Comparison of ENCODE assay signal across 8 cellular contexts in genomic region chr19:4064073-4064550, GRCh38. TPM values are rescaled to one million over a fixed set of nuclear protein-coding genes. Genes with fewer than 3 reads are reported as not detected.
DNase-seq lines count a peak whose midpoint lies in the region; ATAC-seq, FAIRE-seq and TF ChIP-seq lines count a peak whose summit lies in the region.

No MANE protein-coding gene starts in this region.

- no peak for TF ChIP-seq POLR2A in K562 (conservative IDR thresholded peaks at IDR 0.05)
- TF ChIP-seq POLR2A in right lobe of liver (IDR thresholded peaks at IDR 0.05): no peak
- TF ChIP-seq POLR2A in tibial nerve (IDR thresholded peaks at IDR 0.05): peak in 1 of 2 donors; percentile 22

- intact Hi-C loops in K562 (cut with micrococcal nuclease) (loop anchor here (10.0 kb wide), 1 partner anchor 121 kb away; the partner anchor contains the start of genes ANKRD24 and SIRT6), right lobe of liver (cut with DNase I) (loop anchor here (10.0 kb wide), 2 partner anchors 49 to 59 kb away; partner anchors contain the start of gene PIAS4 (in 1 of the 2))

- no peak for TF ChIP-seq RAD21 in K562 (CRISPR knock-in tag; conservative IDR thresholded peaks at IDR 0.05 in 1 of 2, IDR thresholded peaks at IDR 0.05 in 1 of 2)

- H3K4me3 ChIP-seq in HEK293 (ENCODE audit: low read depth, low read length): peak overlapping the region; percentile 53
- H3K4me3 ChIP-seq in K562: peak overlapping the region; percentile 95
- peak overlapping the region; percentile 79 to 95 (median 90) for H3K4me3 ChIP-seq in right lobe of liver
- H3K4me3 ChIP-seq in tibial nerve: peak overlapping the region; percentile 53 to 100 (median 84)

- in situ Hi-C loops in K562 (cut with MboI): no loop called here

- DNase-seq in K562 (ENCODE audit: extremely low read depth in 1 of 4, low spot score in 3 of 4) (no peak), right lobe of liver (no peak), tibial nerve (ENCODE audit: low spot score in 2 of 2) (no peak), AG08395 (ENCODE audit: low spot score) (no peak)

- peaks cover 0 to 21% of the 10 kb centered on the region in 2 experiments; a peak in 1 of 3 replicates for H3K36me3 ChIP-seq in HEK293 (ENCODE audit: control insufficient read depth in 2 of 2, insufficient read depth in 1 of 2, low read length in 2 of 2)
- peaks cover 52% of the 10 kb centered on the region; the same call in 2 of the 3 replicates for H3K36me3 ChIP-seq in K562 (ENCODE audit: control insufficient read depth, insufficient read depth, low read length)
- H3K36me3 ChIP-seq in right lobe of liver: no peaks in the 10 kb centered on the region
- H3K36me3 ChIP-seq in tibial nerve: no peaks in the 10 kb centered on the region

- peaks cover 15% of the 10 kb centered on the region for H3K9me1 ChIP-seq in K562 (ENCODE audit: control insufficient read depth, insufficient read depth, low read length)

- H2AFZ ChIP-seq in K562 (ENCODE audit: low read depth, low read length): no peak overlapping the region

- WGBS in K562 (ENCODE audit: insufficient coverage, low coverage, missing lambda C conversion rate): 1% methylated on average over 26 of the region's 32 CpGs
- WGBS in right lobe of liver (ENCODE audit: insufficient coverage, low coverage, low lambda C conversion rate, missing lambda C conversion rate): 3% methylated on average over 11 of the region's 32 CpGs
- WGBS in tibial nerve, 2 donors: 3 to 5% methylated on average over 22 to 31 of the region's 32 CpGs

- BruUV-seq in K562 (replicated peaks; lab: Mats Ljungman, UMichigan): no TSS peak

- TF ChIP-seq EP300 in K562 (IDR thresholded peaks at IDR 0.05; ENCODE audit: low read length) (no peak), tibial nerve (IDR thresholded peaks at IDR 0.05) (peak in 1 of 2 donors; percentile 19)

- CTCF ChIA-PET in HEK293 (lab: Yijun Ruan, JAX) (interaction anchor here (0.7 kb wide), 1 partner anchor 82 kb away, joined by 3 read pairs; no protein-coding TSS in a partner anchor), K562 (lab: Yijun Ruan, JAX; ENCODE audit: low intra/inter-chr PET ratio) (no interaction called here)

- TF ChIP-seq CTCF in 22Rv1 (IDR thresholded peaks at IDR 0.05) (no peak), HEK293 (tag by site-specific recombination; IDR thresholded peaks at IDR 0.05) (no peak), K562 (IDR thresholded peaks at IDR 0.05 in 2 of 3, conservative IDR thresholded peaks at IDR 0.05 in 1 of 3; ENCODE audit: insufficient read depth in 2 of 3, low read depth in 1 of 3, low read length in 3 of 3) (no peak), right lobe of liver (IDR thresholded peaks at IDR 0.05) (no peak), tibial nerve (IDR thresholded peaks at IDR 0.05) (peak in 1 of 5 experiments; percentile 8)

- POLR2A ChIA-PET in HEK293 (lab: Yijun Ruan, JAX): interaction anchor here (0.6 to 1.8 kb wide), 2 partner anchors 23 to 79 kb away, joined by 6 read pairs; partner anchors contain the start of gene EEF2
- POLR2A ChIA-PET in K562 (lab: Yijun Ruan, JAX): interaction anchor here (0.5 to 0.7 kb wide), 4 partner anchors 25 to 884 kb away, joined by 3 to 5 read pairs (median 3); no protein-coding TSS in a partner anchor

- H3K79me2 ChIP-seq in K562 (ENCODE audit: control insufficient read depth, insufficient read depth, low read length): peaks cover 64% of the 10 kb centered on the region

- peak overlapping the region; percentile 97 for H3K27ac ChIP-seq in 22Rv1
- H3K27ac ChIP-seq in HEK293 (ENCODE audit: extremely low read depth, low read depth, low read length): peak overlapping the region; percentile 96
- peak overlapping the region; percentile 95 for H3K27ac ChIP-seq in K562 (ENCODE audit: extremely low read depth, low read depth, low read length)
- peak overlapping the region; percentile 79 to 96 (median 94) for H3K27ac ChIP-seq in right lobe of liver
- H3K27ac ChIP-seq in tibial nerve: peak overlapping the region; percentile 88 to 100 (median 98)

- no peak for FAIRE-seq in K562 (lab: Jason Lieb, UNC)

- ATAC-seq in K562 (peak; percentile 1), right lobe of liver (no peak), GM19324 (IDR thresholded peaks at IDR 0.05; ENCODE audit: low FRiP score, unreplicated experiment) (no peak), HG02938 (IDR thresholded peaks at IDR 0.05; ENCODE audit: unreplicated experiment) (no peak)

- H3K27me3 ChIP-seq in K562 (ENCODE audit: control insufficient read depth in 2 of 2, insufficient read depth in 2 of 2, low read length in 2 of 2): no peaks in the 10 kb centered on the region
- no peaks in the 10 kb centered on the region for H3K27me3 ChIP-seq in right lobe of liver
- H3K27me3 ChIP-seq in tibial nerve: no peaks in the 10 kb centered on the region

- peaks cover 50% of the 10 kb centered on the region for H4K20me1 ChIP-seq in K562 (replicated peaks; ENCODE audit: control insufficient read depth, insufficient read depth, low read length)

- H3K4me2 ChIP-seq in K562 (ENCODE audit: insufficient read depth, low read length): peak overlapping the region; percentile 82

- peak overlapping the region; percentile 89 to 95 for H3K9ac ChIP-seq in K562 (ENCODE audit: insufficient read depth in 1 of 2, low read depth in 2 of 2, low read length in 2 of 2)

- H3K4me1 ChIP-seq in HEK293 (ENCODE audit: control insufficient read depth, insufficient read depth, low read length): peaks cover 4% of the 10 kb centered on the region; the same call in 1 of the 2 replicates
- peaks cover 38 to 85% of the 10 kb centered on the region in 2 experiments for H3K4me1 ChIP-seq in K562 (replicated peaks in 1 of 2; ENCODE audit: control insufficient read depth in 2 of 2, insufficient read depth in 2 of 2, low read length in 2 of 2)
- H3K4me1 ChIP-seq in right lobe of liver: peaks cover 0 to 52% (median 26%) of the 10 kb centered on the region in 4 donors
- peaks cover 0 to 67% (median 58%) of the 10 kb centered on the region in 4 donors for H3K4me1 ChIP-seq in tibial nerve

- H3K9me3 ChIP-seq in HEK293 (ENCODE audit: control insufficient read depth, insufficient read depth, low read depth, low read length) (no peaks in the 10 kb centered on the region), K562 (replicated peaks; ENCODE audit: control insufficient read depth, insufficient read depth, low read depth, low read length) (no peaks in the 10 kb centered on the region), right lobe of liver (no peaks in the 10 kb centered on the region), tibial nerve (no peaks in the 10 kb centered on the region)

RNA-seq across cellular contexts. Expression of gene ZBTB7A, which starts 2.6 kb away (rescaled TPM):
- 5.4 and 20.2 TPM in 2 replicates for total RNA-seq in K562 (2011; cell fraction: chromatin; rRNA removed; ENCODE audit: low replicate concordance)
- 10.5 and 12.0 TPM in 2 replicates for total RNA-seq in K562 (2011; cell fraction: nucleolus; rRNA removed)
- total RNA-seq in K562 (2011; cell fraction: nucleoplasm; rRNA removed): 5.3 and 7.3 TPM in 2 replicates
- 10.2 and 13.8 TPM in 2 replicates for total RNA-seq in K562 (2014; rRNA removed)
- 1.6 and 1.8 TPM in 2 replicates for total RNA-seq in K562 (2014; rRNA removed; fragmentation: Illumina TruSeq; extraction: Trizol)
- total RNA-seq in K562 (2015; rRNA removed; fragmentation: Illumina TruSeq; extraction: Trizol): 4.6 and 4.8 TPM in 2 replicates
- total RNA-seq in K562 (2021): 32.7 and 34.0 TPM in 2 replicates
- 2.0 and 2.4 TPM in 2 replicates for polyA plus RNA-seq in K562 (2011; rRNA removed)
- polyA plus RNA-seq in K562 (2011; cell fraction: cytosol; rRNA removed): 2.8 and 11.2 TPM in 2 replicates
- polyA plus RNA-seq in K562 (2011; cell fraction: nucleus; rRNA removed): 7.4 and 18.4 TPM in 2 replicates
- polyA plus RNA-seq in K562 (2012): 8.9 and 10.8 TPM in 2 replicates
- 6.3 and 8.3 TPM in 2 replicates for polyA plus RNA-seq in K562 (2014; fragmentation: Illumina TruSeq; extraction: Trizol)
- polyA plus RNA-seq in K562 (2014; fragmentation: Nextera tagmentation; extraction: Ambion mirVana): under 1 TPM; 0.11 to 0.27 TPM
- polyA plus RNA-seq in K562 (2014; rRNA removed): 10.8 and 11.6 TPM in 2 replicates
- 1.3 and 1.7 TPM in 2 replicates for polyA minus RNA-seq in K562 (2011; rRNA and poly(A)+ RNA removed)
- 14.2 and 20.6 TPM in 2 replicates for polyA minus RNA-seq in K562 (2011; cell fraction: cytosol; rRNA and poly(A)+ RNA removed)
- polyA minus RNA-seq in K562 (2011; cell fraction: nucleus; rRNA and poly(A)+ RNA removed): 5.4 and 5.8 TPM in 2 replicates
- total RNA-seq in right lobe of liver: 10 to 100 TPM; 19.0 to 38.5 (median 27.7) TPM
- total RNA-seq in tibial nerve: 10 to 100 TPM; 64.9 to 97.7 (median 86.7) TPM

RNA-seq across cellular contexts. Expression of gene PIAS4, which starts 56.6 kb away (rescaled TPM):
- total RNA-seq in K562 (2011; cell fraction: chromatin; rRNA removed; ENCODE audit: low replicate concordance): 19.4 and 56.5 TPM in 2 replicates
- 36.9 and 39.3 TPM in 2 replicates for total RNA-seq in K562 (2011; cell fraction: nucleolus; rRNA removed)
- 20.4 and 20.9 TPM in 2 replicates for total RNA-seq in K562 (2011; cell fraction: nucleoplasm; rRNA removed)
- 21.9 and 26.4 TPM in 2 replicates for total RNA-seq in K562 (2014; rRNA removed)
- 5.3 and 7.3 TPM in 2 replicates for total RNA-seq in K562 (2014; rRNA removed; fragmentation: Illumina TruSeq; extraction: Trizol)
- 14.3 and 14.4 TPM in 2 replicates for total RNA-seq in K562 (2015; rRNA removed; fragmentation: Illumina TruSeq; extraction: Trizol)
- total RNA-seq in K562 (2021): 24.9 and 34.9 TPM in 2 replicates
- 6.7 and 7.1 TPM in 2 replicates for polyA plus RNA-seq in K562 (2011; rRNA removed)
- polyA plus RNA-seq in K562 (2011; cell fraction: cytosol; rRNA removed): 7.4 and 15.5 TPM in 2 replicates
- 11.2 and 22.2 TPM in 2 replicates for polyA plus RNA-seq in K562 (2011; cell fraction: nucleus; rRNA removed)
- polyA plus RNA-seq in K562 (2012): 23.1 and 44.7 TPM in 2 replicates
- polyA plus RNA-seq in K562 (2014; fragmentation: Illumina TruSeq; extraction: Trizol): 14.5 and 23.3 TPM in 2 replicates
- polyA plus RNA-seq in K562 (2014; fragmentation: Nextera tagmentation; extraction: Ambion mirVana): under 1 TPM; 0.27 TPM
- polyA plus RNA-seq in K562 (2014; rRNA removed): 14.8 and 19.9 TPM in 2 replicates
- 4.6 and 5.3 TPM in 2 replicates for polyA minus RNA-seq in K562 (2011; rRNA and poly(A)+ RNA removed)
- 14.9 and 18.8 TPM in 2 replicates for polyA minus RNA-seq in K562 (2011; cell fraction: cytosol; rRNA and poly(A)+ RNA removed)
- 21.3 and 22.4 TPM in 2 replicates for polyA minus RNA-seq in K562 (2011; cell fraction: nucleus; rRNA and poly(A)+ RNA removed)
- total RNA-seq in right lobe of liver: 10 to 100 TPM in 5 of 6 experiments, 1 to 10 TPM in 1; 9.9 to 20.0 (median 14.9) TPM
- 10 to 100 TPM; 23.0 to 32.4 (median 26.3) TPM for total RNA-seq in tibial nerve

RNA-seq across cellular contexts. Expression of gene MAP2K2, which starts 59.8 kb away (rescaled TPM):
- total RNA-seq in K562 (2011; cell fraction: chromatin; rRNA removed; ENCODE audit: low replicate concordance): 38.8 and 113 TPM in 2 replicates
- 81.4 and 92.0 TPM in 2 replicates for total RNA-seq in K562 (2011; cell fraction: nucleolus; rRNA removed)
- 58.5 and 81.8 TPM in 2 replicates for total RNA-seq in K562 (2011; cell fraction: nucleoplasm; rRNA removed)
- 140 and 200 TPM in 2 replicates for total RNA-seq in K562 (2014; rRNA removed)
- 58.3 and 60.9 TPM in 2 replicates for total RNA-seq in K562 (2014; rRNA removed; fragmentation: Illumina TruSeq; extraction: Trizol)
- 72.6 and 78.0 TPM in 2 replicates for total RNA-seq in K562 (2015; rRNA removed; fragmentation: Illumina TruSeq; extraction: Trizol)
- 150 and 151 TPM in 2 replicates for total RNA-seq in K562 (2021)
- 40.4 and 41.5 TPM in 2 replicates for polyA plus RNA-seq in K562 (2011; rRNA removed)
- 60.4 and 128 TPM in 2 replicates for polyA plus RNA-seq in K562 (2011; cell fraction: cytosol; rRNA removed)
- 70.1 and 145 TPM in 2 replicates for polyA plus RNA-seq in K562 (2011; cell fraction: nucleus; rRNA removed)
- polyA plus RNA-seq in K562 (2012): 110 and 220 TPM in 2 replicates
- 41.1 and 84.5 TPM in 2 replicates for polyA plus RNA-seq in K562 (2014; fragmentation: Illumina TruSeq; extraction: Trizol)
- 1 to 10 TPM; 1.0 to 5.0 TPM for polyA plus RNA-seq in K562 (2014; fragmentation: Nextera tagmentation; extraction: Ambion mirVana)
- polyA plus RNA-seq in K562 (2014; rRNA removed): 90.7 and 97.4 TPM in 2 replicates
- 14.2 and 24.8 TPM in 2 replicates for polyA minus RNA-seq in K562 (2011; rRNA and poly(A)+ RNA removed)
- 63.5 and 95.7 TPM in 2 replicates for polyA minus RNA-seq in K562 (2011; cell fraction: cytosol; rRNA and poly(A)+ RNA removed)
- polyA minus RNA-seq in K562 (2011; cell fraction: nucleus; rRNA and poly(A)+ RNA removed): 31.5 and 34.3 TPM in 2 replicates
- 10 to 100 TPM; 50.2 to 75.7 (median 59.8) TPM for total RNA-seq in right lobe of liver
- 100 to 1,000 TPM in 1 of 4 donors, 10 to 100 TPM in 3; 36.9 to 128 (median 75.0) TPM for total RNA-seq in tibial nerve
